ENCODE assay signal across 8 cellular contexts in genomic region chr9:107488400-107489143, GRCh38. TPM values are rescaled to one million over a fixed set of nuclear protein-coding genes. Genes with fewer than 3 reads are reported as not detected.
A peak's percentile ranks its signal among the peaks of the same experiment; 100 is the strongest.
DNase-seq lines count a peak whose midpoint lies in the region; ATAC-seq and TF ChIP-seq lines count a peak whose summit lies in the region.

No MANE protein-coding gene starts in this region.

- DNase-seq in GM13976 (ENCODE audit: low spot score) (peak; percentile 48), T1000 (lab: John Stamatoyannopoulos, UW) (peak; percentile 31), mucosa of gallbladder (ENCODE audit: low spot score) (peak; percentile 60), vagina (ENCODE audit: extremely low spot score in 2 of 2) (peak in 1 of 2 donors; percentile 94), NCI-H1048 (lab: John Stamatoyannopoulos, UW) (no peak)

- no peaks in the 10 kb centered on the region for H3K9me3 ChIP-seq in vagina

- H3K4me1 ChIP-seq in vagina, result peaks cover 25% of the 10 kb centered on the region

- TF ChIP-seq POLR2A in vagina (IDR thresholded peaks at IDR 0.05), result peak in 1 of 2 donors; percentile 78

- H3K27ac ChIP-seq in 22Rv1, result peak overlapping the region; percentile 91
- peak overlapping the region; percentile 96 for H3K27ac ChIP-seq in vagina

- intact Hi-C loops in vagina (cut with DNase I), result loop anchor here (1.0 to 10.0 kb wide), 3 partner anchors 150 to 786 kb away; no protein-coding TSS in a partner anchor

- H3K27me3 ChIP-seq in vagina, result no peaks in the 10 kb centered on the region

- ATAC-seq in esophagus mucosa (peak; percentile 64), HG02798 (IDR thresholded peaks at IDR 0.05; ENCODE audit: poor library complexity, unreplicated experiment) (no peak)

- H3K4me3 ChIP-seq in vagina, result peak overlapping the region; percentile 71 to 87

- H3K36me3 ChIP-seq in vagina, result peaks cover 0 to 29% of the 10 kb centered on the region in 2 donors

- TF ChIP-seq CTCF in 22Rv1 (IDR thresholded peaks at IDR 0.05) (no peak), GM13976 (IDR thresholded peaks at IDR 0.05; ENCODE audit: borderline replicate concordance, control extremely low read depth, extremely low read depth, insufficient read depth, missing control alignments) (no peak), vagina (IDR thresholded peaks at IDR 0.05) (no peak)

- in situ Hi-C loops in GM13976 (cut with MboI; ENCODE audit: low sequenced_read_pairs, unreplicated experiment), result loop anchor here (25.0 kb wide), 1 partner anchor 774 kb away; no protein-coding TSS in a partner anchor

RNA-seq across cellular contexts. Expression of gene KLF4, which starts 1.0 kb away (rescaled TPM):
- total RNA-seq in esophagus mucosa (113 TPM), mucosa of gallbladder (21.8 TPM), vagina (144 TPM)
